Comparison of ENCODE assay signal across 37 cellular contexts in genomic region chr19:3639479-3639878, GRCh38.
"Had no signal": no experiment of that assay in that cellular context is flagged by ENCODE, and none has a peak within 500 bp of the region (broad histone marks: within the 10 kb centered on the region; RNA-seq: fewer than 3 reads in every experiment).

No MANE protein-coding gene starts in this region.

- DNase-seq: activated B cell treated with CpG ODN at 0.5 μM for 24 hours; activated CD4-positive, alpha-beta memory T cell treated with anti-CD3 and anti-CD28 coated beads for 36 hours; activated CD4-positive, alpha-beta T cell treated with anti-CD3 and anti-CD28 coated beads for 4 hours; activated CD4-positive, alpha-beta T cell treated with anti-CD3 and anti-CD28 coated beads, Interleukin-2, amount 10 ng/mL, durations not matched to agents 24 days and 14 days; activated CD4-positive, alpha-beta T cell treated with anti-CD3 and anti-CD28 coated beads, Interleukin-2, amount 50 U/mL, for 1 hour; activated CD4-positive, alpha-beta T cell treated with anti-CD3 and anti-CD28 coated beads, Interleukin-2, amount 50 U/mL, for 4 hours; activated CD4-positive, CD25-positive, alpha-beta regulatory T cell treated with anti-CD3 and anti-CD28 coated beads, Interleukin-2, amount 50 U/mL, for 72 hours; activated CD8-positive, alpha-beta memory T cell treated with anti-CD3 and anti-CD28 coated beads, Interleukin-2, amount 50 U/mL, for 4 hours; activated CD8-positive, alpha-beta T cell treated with anti-CD3 and anti-CD28 coated beads for 36 hours; activated effector memory CD4-positive, alpha-beta T cell treated with anti-CD3 and anti-CD28 coated beads, Interleukin-2, amount 50 U/mL, for 16 hours; activated gamma-delta T cell treated with Interleukin-2 at 50 U/mL for 16 hours; activated naive CD4-positive, alpha-beta T cell; activated naive CD4-positive, alpha-beta T cell treated with anti-CD3 and anti-CD28 coated beads for 36 hours; activated naive CD4-positive, alpha-beta T cell treated with anti-CD3 and anti-CD28 coated beads, Interleukin-2, amount 50 U/mL, for 16 hours; activated naive CD8-positive, alpha-beta T cell treated with anti-CD3 and anti-CD28 coated beads for 36 hours; activated T-cell treated with anti-CD3 and anti-CD28 coated beads for 4 hours; activated T-cell treated with anti-CD3 and anti-CD28 coated beads, Interleukin-2, amount 50 U/mL, for 1 hour; activated T-cell treated with anti-CD3 and anti-CD28 coated beads, Interleukin-2, amount 50 U/mL, for 4 hours; activated T-cell treated with anti-CD3 and anti-CD28 coated beads, Interleukin-2, amount 50 U/mL, for 72 hours; adrenal gland; amniotic stem cell; aorta; body of pancreas; brain microvascular endothelial cell; central memory CD4-positive, alpha-beta T cell; T-helper 1 cell; T-helper 2 cell; T-helper 9 cell had no signal

- H3K4me3 ChIP-seq: adrenal gland, body of pancreas, breast epithelium had no signal

- H3K9me3 Mint-ChIP-seq: activated B cell treated with CpG ODN at 0.5 μM for 24 hours; activated CD4-positive, alpha-beta memory T cell treated with anti-CD3 and anti-CD28 coated beads for 36 hours; activated CD4-positive, alpha-beta T cell treated with anti-CD3 and anti-CD28 coated beads, Interleukin-2, amount 10 ng/mL, durations not matched to agents 24 days and 14 days; activated CD8-positive, alpha-beta T cell treated with anti-CD3 and anti-CD28 coated beads for 36 hours; activated naive CD4-positive, alpha-beta T cell treated with anti-CD3 and anti-CD28 coated beads for 36 hours; activated naive CD4-positive, alpha-beta T cell treated with anti-CD3 and anti-CD28 coated beads, Interleukin-2, amount 50 U/mL, for 72 hours; activated naive CD8-positive, alpha-beta T cell treated with anti-CD3 and anti-CD28 coated beads for 36 hours; activated T-cell treated with anti-CD3 and anti-CD28 coated beads, Interleukin-2, amount 50 U/mL, for 4 hours; activated T-cell treated with anti-CD3 and anti-CD28 coated beads, Interleukin-2, amount 50 U/mL, for 72 hours; activated T-helper 1 cell treated with anti-CD3 and anti-CD28 coated beads, Interleukin-12 subunit alpha, Interleukin-12 subunit beta, Interleukin-2, Interleukin-4 antibody, amounts not matched to agents 30 ng/mL and 10 ng/mL and 1 ng/mL, durations not matched to agents 14 hours and 24 hours and 36 hours; activated T-helper 17 cell treated with anti-CD3 and anti-CD28 coated beads, Interleukin-2, amount 50 U/mL, for 72 hours; T-helper 1 cell treated with Interleukin-12 subunit alpha and Interleukin-12 subunit beta and Interleukin-4 antibody, amounts not matched to agents 30 μg/mL and 1 μg/mL, for 36 hours; T-helper 2 cell treated with Interferon-gamma antibody and Interleukin-4, amounts not matched to agents 5 μg/mL and 100 μg/mL, for 36 hours had no signal

- H3K4me3 Mint-ChIP-seq: activated B cell treated with CpG ODN at 0.5 μM for 24 hours; activated CD4-positive, alpha-beta memory T cell treated with anti-CD3 and anti-CD28 coated beads for 36 hours; activated CD4-positive, alpha-beta T cell treated with anti-CD3 and anti-CD28 coated beads, Interleukin-2, amount 10 ng/mL, durations not matched to agents 24 days and 14 days; activated CD8-positive, alpha-beta T cell treated with anti-CD3 and anti-CD28 coated beads for 36 hours; activated naive CD4-positive, alpha-beta T cell treated with anti-CD3 and anti-CD28 coated beads for 36 hours; activated naive CD8-positive, alpha-beta T cell treated with anti-CD3 and anti-CD28 coated beads for 36 hours; activated T-cell treated with anti-CD3 and anti-CD28 coated beads, Interleukin-2, amount 50 U/mL, for 4 hours; activated T-cell treated with anti-CD3 and anti-CD28 coated beads, Interleukin-2, amount 50 U/mL, for 72 hours; activated T-helper 1 cell treated with anti-CD3 and anti-CD28 coated beads, Interleukin-12 subunit alpha, Interleukin-12 subunit beta, Interleukin-2, Interleukin-4 antibody, amounts not matched to agents 30 ng/mL and 10 ng/mL and 1 ng/mL, durations not matched to agents 14 hours and 24 hours and 36 hours; activated T-helper 17 cell treated with anti-CD3 and anti-CD28 coated beads, Interleukin-2, amount 50 U/mL, for 72 hours; T-helper 1 cell treated with Interleukin-12 subunit alpha and Interleukin-12 subunit beta and Interleukin-4 antibody, amounts not matched to agents 30 μg/mL and 1 μg/mL, for 36 hours; T-helper 2 cell treated with Interferon-gamma antibody and Interleukin-4, amounts not matched to agents 5 μg/mL and 100 μg/mL, for 36 hours had no signal

- FAIRE-seq: astrocyte, TTC549 had no signal

- H3K27me3 ChIP-seq: adrenal gland, body of pancreas, brain microvascular endothelial cell, breast epithelium had no signal

- H3K36me3 Mint-ChIP-seq: activated naive CD4-positive, alpha-beta T cell treated with anti-CD3 and anti-CD28 coated beads, Interleukin-2, amount 50 U/mL, for 72 hours; activated naive CD8-positive, alpha-beta T cell treated with anti-CD3 and anti-CD28 coated beads for 36 hours had no signal

- H3K27ac Mint-ChIP-seq: activated B cell treated with CpG ODN at 0.5 μM for 24 hours; activated CD4-positive, alpha-beta memory T cell treated with anti-CD3 and anti-CD28 coated beads for 36 hours; activated CD4-positive, alpha-beta T cell treated with anti-CD3 and anti-CD28 coated beads, Interleukin-2, amount 10 ng/mL, durations not matched to agents 24 days and 14 days; activated CD8-positive, alpha-beta T cell treated with anti-CD3 and anti-CD28 coated beads for 36 hours; activated naive CD4-positive, alpha-beta T cell treated with anti-CD3 and anti-CD28 coated beads for 36 hours; activated naive CD8-positive, alpha-beta T cell treated with anti-CD3 and anti-CD28 coated beads for 36 hours; activated T-cell treated with anti-CD3 and anti-CD28 coated beads, Interleukin-2, amount 50 U/mL, for 72 hours; activated T-helper 1 cell treated with anti-CD3 and anti-CD28 coated beads, Interleukin-12 subunit alpha, Interleukin-12 subunit beta, Interleukin-2, Interleukin-4 antibody, amounts not matched to agents 30 ng/mL and 10 ng/mL and 1 ng/mL, durations not matched to agents 14 hours and 24 hours and 36 hours; activated T-helper 17 cell treated with anti-CD3 and anti-CD28 coated beads, Interleukin-2, amount 50 U/mL, for 72 hours; T-helper 1 cell treated with Interleukin-12 subunit alpha and Interleukin-12 subunit beta and Interleukin-4 antibody, amounts not matched to agents 30 μg/mL and 1 μg/mL, for 36 hours; T-helper 2 cell treated with Interferon-gamma antibody and Interleukin-4, amounts not matched to agents 5 μg/mL and 100 μg/mL, for 36 hours had no signal

- H3K36me3 ChIP-seq: breast epithelium had no signal

- H3K4me1 Mint-ChIP-seq: activated B cell treated with CpG ODN at 0.5 μM for 24 hours; activated naive CD8-positive, alpha-beta T cell treated with anti-CD3 and anti-CD28 coated beads for 36 hours; activated T-helper 17 cell treated with anti-CD3 and anti-CD28 coated beads, Interleukin-2, amount 50 U/mL, for 72 hours had no signal

- ATAC-seq: activated CD8-positive, alpha-beta T cell treated with anti-CD3 and anti-CD28 coated beads for 36 hours; activated naive CD4-positive, alpha-beta T cell treated with anti-CD3 and anti-CD28 coated beads, Interleukin-2, amount 50 U/mL, for 72 hours; activated T-cell treated with anti-CD3 and anti-CD28 coated beads, Interleukin-2, amount 50 U/mL, for 4 hours; activated T-cell treated with anti-CD3 and anti-CD28 coated beads, Interleukin-2, amount 50 U/mL, for 72 hours; activated T-helper 17 cell treated with anti-CD3 and anti-CD28 coated beads, Interleukin-2, amount 50 U/mL, for 72 hours; body of pancreas had no signal

- H3K27me3 Mint-ChIP-seq: activated B cell treated with CpG ODN at 0.5 μM for 24 hours; activated CD4-positive, alpha-beta memory T cell treated with anti-CD3 and anti-CD28 coated beads for 36 hours; activated CD4-positive, alpha-beta T cell treated with anti-CD3 and anti-CD28 coated beads, Interleukin-2, amount 10 ng/mL, durations not matched to agents 24 days and 14 days; activated CD8-positive, alpha-beta T cell treated with anti-CD3 and anti-CD28 coated beads for 36 hours; activated naive CD8-positive, alpha-beta T cell treated with anti-CD3 and anti-CD28 coated beads for 36 hours; activated T-helper 17 cell treated with anti-CD3 and anti-CD28 coated beads, Interleukin-2, amount 50 U/mL, for 72 hours had no signal

- H3K27ac ChIP-seq: adrenal gland, body of pancreas, brain microvascular endothelial cell, breast epithelium, VCaP had no signal

- H3K4me1 ChIP-seq: adrenal gland, body of pancreas, breast epithelium had no signal

- H3K9me3 ChIP-seq: adrenal gland, body of pancreas, breast epithelium had no signal
